In genomic region chr3:195907730-195908438, GRCh38 we compare ENCODE assay signal across 8 cellular contexts. TPM values are rescaled to one million over a fixed set of nuclear protein-coding genes. Genes with fewer than 3 reads are reported as not detected.
DNase-seq lines count a peak whose midpoint lies in the region; ATAC-seq and TF ChIP-seq lines count a peak whose summit lies in the region.

No MANE protein-coding gene starts in this region.

- no peak for DNase-seq in AG09309 (ENCODE audit: low read depth)
- peak; percentile 60 for DNase-seq in activated naive CD8-positive, alpha-beta T cell treated with anti-CD3 and anti-CD28 coated beads, Interleukin-2, amount 50 U/mL, for 24 hours
- DNase-seq in iPS DF 6.9 (ENCODE audit: low read depth, low spot score): no peak
- DNase-seq in smooth muscle cell (lab: John Stamatoyannopoulos, UW; ENCODE audit: unreplicated experiment): no peak

- peak overlapping the region; percentile 90 for H3K4me2 ChIP-seq in smooth muscle cell

- H3K9me3 ChIP-seq in HUES48 (ENCODE audit: control insufficient read depth, insufficient read depth, low read length): no peaks in the 10 kb centered on the region
- H3K9me3 ChIP-seq in iPS DF 6.9 (ENCODE audit: control insufficient read depth, insufficient read depth, low read length): no peaks in the 10 kb centered on the region
- no peaks in the 10 kb centered on the region for H3K9me3 ChIP-seq in smooth muscle cell (replicated peaks; ENCODE audit: low read depth)

- peaks cover 18% of the 10 kb centered on the region for H3K79me2 ChIP-seq in smooth muscle cell (ENCODE audit: low read depth)

- H3K4me3 ChIP-seq in AG09309 (ENCODE audit: control insufficient read depth, low read depth, low read length) (peak overlapping the region; percentile 45), HUES48 (ENCODE audit: low read depth, low read length) (peak overlapping the region; percentile 70), iPS DF 6.9 (ENCODE audit: low read length) (peak overlapping the region; percentile 92; the same call in 1 of the 2 replicates), smooth muscle cell (peak overlapping the region; percentile 71)

- no peak overlapping the region for H2AFZ ChIP-seq in smooth muscle cell (ENCODE audit: low read depth)

- peaks cover 5% of the 10 kb centered on the region for H3F3A ChIP-seq in smooth muscle cell (ENCODE audit: low read depth)

- no peak for TF ChIP-seq CTCF in AG09309 (IDR thresholded peaks at IDR 0.05; ENCODE audit: control insufficient read depth, insufficient read depth, low read depth, low read length, missing control alignments)
- no peak for TF ChIP-seq CTCF in smooth muscle cell (IDR thresholded peaks at IDR 0.05; ENCODE audit: borderline replicate concordance, insufficient read depth, poor library complexity, severe bottlenecking)

- H3K4me1 ChIP-seq in HUES48 (ENCODE audit: control insufficient read depth, insufficient read depth, low read length) (peaks cover 22% of the 10 kb centered on the region), iPS DF 6.9 (ENCODE audit: control insufficient read depth, insufficient read depth, low read length) (peaks cover 8% of the 10 kb centered on the region; the same call in 1 of the 2 replicates), smooth muscle cell (ENCODE audit: low read depth) (peaks cover 14% of the 10 kb centered on the region)

- no peaks in the 10 kb centered on the region for H3K9me3 Mint-ChIP-seq in activated naive CD8-positive, alpha-beta T cell treated with anti-CD3 and anti-CD28 coated beads, Interleukin-2, amount 50 U/mL, for 24 hours

- H3K27me3 Mint-ChIP-seq in activated naive CD8-positive, alpha-beta T cell treated with anti-CD3 and anti-CD28 coated beads, Interleukin-2, amount 50 U/mL, for 24 hours: no peaks in the 10 kb centered on the region

- H3K27me3 ChIP-seq in HUES48 (ENCODE audit: control insufficient read depth, insufficient read depth, low read length) (peaks cover 9% of the 10 kb centered on the region; the same call in 1 of the 2 replicates), iPS DF 6.9 (ENCODE audit: control insufficient read depth, insufficient read depth, low read length) (no peaks in the 10 kb centered on the region), smooth muscle cell (ENCODE audit: low read depth) (no peaks in the 10 kb centered on the region)

- H3K4me1 Mint-ChIP-seq in activated naive CD8-positive, alpha-beta T cell treated with anti-CD3 and anti-CD28 coated beads, Interleukin-2, amount 50 U/mL, for 24 hours: peaks cover 58% of the 10 kb centered on the region

- H3K4me3 Mint-ChIP-seq in activated naive CD8-positive, alpha-beta T cell treated with anti-CD3 and anti-CD28 coated beads, Interleukin-2, amount 50 U/mL, for 24 hours: peak overlapping the region; percentile 87

- peaks cover 38% of the 10 kb centered on the region for H4K20me1 ChIP-seq in smooth muscle cell (ENCODE audit: low read depth)

- H3K27ac ChIP-seq in HUES48 (ENCODE audit: low read depth, low read length): no peak overlapping the region
- H3K27ac ChIP-seq in iPS DF 6.9 (ENCODE audit: low read length): no peak overlapping the region
- no peak overlapping the region for H3K27ac ChIP-seq in smooth muscle cell (ENCODE audit: low read depth)

- peak; percentile 35 for ATAC-seq in GM18873 (IDR thresholded peaks at IDR 0.05; ENCODE audit: low FRiP score, unreplicated experiment)
- peak; percentile 58 for ATAC-seq in SK-N-SH treated with all-trans-retinoic acid at 6 μM for 48 hours
- peak; percentile 25 for ATAC-seq in activated naive CD8-positive, alpha-beta T cell treated with anti-CD3 and anti-CD28 coated beads, Interleukin-2, amount 50 U/mL, for 24 hours
- no peak for ATAC-seq in GM18520 (IDR thresholded peaks at IDR 0.05; ENCODE audit: unreplicated experiment)

- H3K36me3 Mint-ChIP-seq in activated naive CD8-positive, alpha-beta T cell treated with anti-CD3 and anti-CD28 coated beads, Interleukin-2, amount 50 U/mL, for 24 hours (ENCODE audit: low read depth): peaks cover 2% of the 10 kb centered on the region

- WGBS in iPS DF 6.9 (ENCODE audit: insufficient coverage, insufficient read length): no CpG with 5 or more reads among the region's 23 CpGs
- 19% methylated on average over 23 of the region's 23 CpGs for WGBS in smooth muscle cell (ENCODE audit: low lambda C conversion rate)

- peak overlapping the region; percentile 98 for H3K27ac Mint-ChIP-seq in activated naive CD8-positive, alpha-beta T cell treated with anti-CD3 and anti-CD28 coated beads, Interleukin-2, amount 50 U/mL, for 24 hours

- H3K9ac ChIP-seq in HUES48 (ENCODE audit: low read depth, low read length): no peak overlapping the region
- H3K9ac ChIP-seq in smooth muscle cell (ENCODE audit: low read depth): no peak overlapping the region

- H3K36me3 ChIP-seq in HUES48 (ENCODE audit: control insufficient read depth, insufficient read depth, low read length) (no peaks in the 10 kb centered on the region), iPS DF 6.9 (ENCODE audit: control insufficient read depth, insufficient read depth, low read length) (no peaks in the 10 kb centered on the region), smooth muscle cell (ENCODE audit: low read depth) (no peaks in the 10 kb centered on the region)

TF ChIP-seq in SK-N-SH treated with all-trans-retinoic acid at 6 μM for 48 hours, 23 proteins besides CTCF, POLR2A, EP300 and RAD21 (continues in another document):
- TF ChIP-seq GLIS3 (CRISPR knock-in tag; IDR thresholded peaks at IDR 0.05): no peak
- TF ChIP-seq SNAI2 (CRISPR knock-in tag; IDR thresholded peaks at IDR 0.05): no peak
- no peak for TF ChIP-seq ZC3H10 (CRISPR knock-in tag; IDR thresholded peaks at IDR 0.05)
- TF ChIP-seq ARNTL (CRISPR knock-in tag; IDR thresholded peaks at IDR 0.05; ENCODE audit: borderline replicate concordance, low read depth): no peak
- TF ChIP-seq ZFP30 (CRISPR knock-in tag; IDR thresholded peaks at IDR 0.05): no peak
- no peak for TF ChIP-seq TCF4 (CRISPR knock-in tag; IDR thresholded peaks at IDR 0.05; ENCODE audit: borderline replicate concordance)
- TF ChIP-seq, protein P1, sequence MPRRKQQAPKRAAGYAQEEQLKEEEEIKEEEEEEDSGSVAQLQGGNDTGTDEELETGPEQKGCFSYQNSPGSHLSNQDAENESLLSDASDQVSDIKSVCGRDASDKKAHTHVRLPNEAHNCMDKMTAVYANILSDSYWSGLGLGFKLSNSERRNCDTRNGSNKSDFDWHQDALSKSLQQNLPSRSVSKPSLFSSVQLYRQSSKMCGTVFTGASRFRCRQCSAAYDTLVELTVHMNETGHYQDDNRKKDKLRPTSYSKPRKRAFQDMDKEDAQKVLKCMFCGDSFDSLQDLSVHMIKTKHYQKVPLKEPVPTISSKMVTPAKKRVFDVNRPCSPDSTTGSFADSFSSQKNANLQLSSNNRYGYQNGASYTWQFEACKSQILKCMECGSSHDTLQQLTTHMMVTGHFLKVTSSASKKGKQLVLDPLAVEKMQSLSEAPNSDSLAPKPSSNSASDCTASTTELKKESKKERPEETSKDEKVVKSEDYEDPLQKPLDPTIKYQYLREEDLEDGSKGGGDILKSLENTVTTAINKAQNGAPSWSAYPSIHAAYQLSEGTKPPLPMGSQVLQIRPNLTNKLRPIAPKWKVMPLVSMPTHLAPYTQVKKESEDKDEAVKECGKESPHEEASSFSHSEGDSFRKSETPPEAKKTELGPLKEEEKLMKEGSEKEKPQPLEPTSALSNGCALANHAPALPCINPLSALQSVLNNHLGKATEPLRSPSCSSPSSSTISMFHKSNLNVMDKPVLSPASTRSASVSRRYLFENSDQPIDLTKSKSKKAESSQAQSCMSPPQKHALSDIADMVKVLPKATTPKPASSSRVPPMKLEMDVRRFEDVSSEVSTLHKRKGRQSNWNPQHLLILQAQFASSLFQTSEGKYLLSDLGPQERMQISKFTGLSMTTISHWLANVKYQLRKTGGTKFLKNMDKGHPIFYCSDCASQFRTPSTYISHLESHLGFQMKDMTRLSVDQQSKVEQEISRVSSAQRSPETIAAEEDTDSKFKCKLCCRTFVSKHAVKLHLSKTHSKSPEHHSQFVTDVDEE (CRISPR knock-in tag; IDR thresholded peaks at IDR 0.05): no peak
- TF ChIP-seq ISL1 (CRISPR knock-in tag; IDR thresholded peaks at IDR 0.05): no peak
- no peak for TF ChIP-seq ZNF565 (CRISPR knock-in tag; conservative IDR thresholded peaks at IDR 0.05; ENCODE audit: low read depth)
- TF ChIP-seq, protein P2, sequence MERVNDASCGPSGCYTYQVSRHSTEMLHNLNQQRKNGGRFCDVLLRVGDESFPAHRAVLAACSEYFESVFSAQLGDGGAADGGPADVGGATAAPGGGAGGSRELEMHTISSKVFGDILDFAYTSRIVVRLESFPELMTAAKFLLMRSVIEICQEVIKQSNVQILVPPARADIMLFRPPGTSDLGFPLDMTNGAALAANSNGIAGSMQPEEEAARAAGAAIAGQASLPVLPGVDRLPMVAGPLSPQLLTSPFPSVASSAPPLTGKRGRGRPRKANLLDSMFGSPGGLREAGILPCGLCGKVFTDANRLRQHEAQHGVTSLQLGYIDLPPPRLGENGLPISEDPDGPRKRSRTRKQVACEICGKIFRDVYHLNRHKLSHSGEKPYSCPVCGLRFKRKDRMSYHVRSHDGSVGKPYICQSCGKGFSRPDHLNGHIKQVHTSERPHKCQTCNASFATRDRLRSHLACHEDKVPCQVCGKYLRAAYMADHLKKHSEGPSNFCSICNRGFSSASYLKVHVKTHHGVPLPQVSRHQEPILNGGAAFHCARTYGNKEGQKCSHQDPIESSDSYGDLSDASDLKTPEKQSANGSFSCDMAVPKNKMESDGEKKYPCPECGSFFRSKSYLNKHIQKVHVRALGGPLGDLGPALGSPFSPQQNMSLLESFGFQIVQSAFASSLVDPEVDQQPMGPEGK (CRISPR knock-in tag; IDR thresholded peaks at IDR 0.05; ENCODE audit: borderline replicate concordance): no peak
- no peak for TF ChIP-seq ZNF8 (CRISPR knock-in tag; IDR thresholded peaks at IDR 0.05)
- no peak for TF ChIP-seq OSR1 (CRISPR knock-in tag; IDR thresholded peaks at IDR 0.05)
- no peak for TF ChIP-seq BACH2 (CRISPR knock-in tag; IDR thresholded peaks at IDR 0.05; ENCODE audit: borderline replicate concordance)
- no peak for TF ChIP-seq CSRNP3 (CRISPR knock-in tag; IDR thresholded peaks at IDR 0.05)
- TF ChIP-seq CSDC2 (CRISPR knock-in tag; IDR thresholded peaks at IDR 0.05): no peak

RNA-seq across cellular contexts. Expression of gene TNK2, which starts 0.5 kb away (rescaled TPM):
- 4.3 and 10.6 TPM in 2 replicates for total RNA-seq in smooth muscle cell
- 2.8 and 8.2 TPM in 2 replicates for polyA plus RNA-seq in smooth muscle cell
